1 cellular context compared by ENCODE assay signal in the genomic region with DNA sequence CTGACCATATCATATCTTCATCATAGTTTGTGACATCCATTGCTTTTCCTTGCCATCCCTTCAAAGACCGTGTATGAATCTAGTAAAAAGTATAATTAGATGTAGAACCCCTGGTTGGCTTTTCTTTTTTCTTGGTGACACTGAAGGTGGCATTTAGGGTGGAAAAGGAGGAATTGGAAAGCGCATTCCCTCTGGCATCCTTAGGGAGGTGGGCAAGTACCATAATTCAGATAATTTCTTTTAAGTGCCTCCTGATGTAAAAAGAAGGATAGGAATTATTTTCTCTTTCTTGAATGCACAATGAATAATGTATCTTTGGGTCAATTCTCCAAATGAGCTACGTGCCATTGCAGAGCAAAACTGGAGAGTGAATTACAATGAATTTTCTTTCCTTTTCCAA.
TF ChIP-seq lines count a peak whose summit lies in the region.

No MANE protein-coding gene starts in this region.

TF ChIP-seq in GM23338, 12 proteins besides CTCF, POLR2A, EP300 and RAD21 (continued from another document):
- no peak for TF ChIP-seq ZNF462 (CRISPR knock-in tag; IDR thresholded peaks at IDR 0.05)
